ENCODE assay signal across 24 cellular contexts in genomic region chrX:10416424-10416823, GRCh38.
"Had no signal": no experiment of that assay in that cellular context is flagged by ENCODE, and none has a peak within 500 bp of the region (broad histone marks: within the 10 kb centered on the region; RNA-seq: fewer than 3 reads in every experiment).

No MANE protein-coding gene starts in this region.

- H3K27ac Mint-ChIP-seq: mesothelial cell of epicardium; naive thymus-derived CD4-positive, alpha-beta T cell; natural killer cell treated with Interleukin-12 subunit alpha and Interleukin-12 subunit beta and Interleukin-15 and Interleukin-18, amount 100 ng/mL, for 72 hours; stimulated activated memory B cell treated with anti-CD40 and anti-IgM and Interleukin-4, amounts not matched to agents 10 μg/mL and 1 μg/mL and 100 μg/mL, for 72 hours; stimulated activated naive CD8-positive, alpha-beta T cell treated with anti-CD3 and anti-CD28 coated beads, Interleukin-15, amount 100 ng/mL, for 72 hours; type B pancreatic cell had no signal

- H3K27me3 Mint-ChIP-seq: naive thymus-derived CD4-positive, alpha-beta T cell; natural killer cell treated with Interleukin-12 subunit alpha and Interleukin-12 subunit beta and Interleukin-15 and Interleukin-18, amount 100 ng/mL, for 72 hours; stimulated activated memory B cell treated with anti-CD40 and anti-IgM and Interleukin-4, amounts not matched to agents 10 μg/mL and 1 μg/mL and 100 μg/mL, for 72 hours; stimulated activated naive CD8-positive, alpha-beta T cell treated with anti-CD3 and anti-CD28 coated beads, Interleukin-15, amount 100 ng/mL, for 72 hours; type B pancreatic cell had no signal

- H3K4me3 Mint-ChIP-seq: mesothelial cell of epicardium; naive thymus-derived CD4-positive, alpha-beta T cell; natural killer cell treated with Interleukin-12 subunit alpha and Interleukin-12 subunit beta and Interleukin-15 and Interleukin-18, amount 100 ng/mL, for 72 hours; stimulated activated memory B cell treated with anti-CD40 and anti-IgM and Interleukin-4, amounts not matched to agents 10 μg/mL and 1 μg/mL and 100 μg/mL, for 72 hours; stimulated activated naive CD8-positive, alpha-beta T cell treated with anti-CD3 and anti-CD28 coated beads, Interleukin-15, amount 100 ng/mL, for 72 hours; type B pancreatic cell had no signal

- H3K9me3 Mint-ChIP-seq: natural killer cell treated with Interleukin-12 subunit alpha and Interleukin-12 subunit beta and Interleukin-15 and Interleukin-18, amount 100 ng/mL, for 72 hours; stimulated activated memory B cell treated with anti-CD40 and anti-IgM and Interleukin-4, amounts not matched to agents 10 μg/mL and 1 μg/mL and 100 μg/mL, for 72 hours; stimulated activated naive CD8-positive, alpha-beta T cell treated with anti-CD3 and anti-CD28 coated beads, Interleukin-15, amount 100 ng/mL, for 72 hours had no signal

- ATAC-seq: left colon; left lung; lower lobe of right lung; mucosa of descending colon; naive thymus-derived CD4-positive, alpha-beta T cell; natural killer cell treated with Interleukin-12 subunit alpha and Interleukin-12 subunit beta and Interleukin-15 and Interleukin-18, amount 100 ng/mL, for 72 hours; pancreas; psoas muscle; right lobe of liver; stimulated activated memory B cell treated with anti-CD40 and anti-IgM and Interleukin-4, amounts not matched to agents 10 μg/mL and 1 μg/mL and 100 μg/mL, for 72 hours; stimulated activated naive CD8-positive, alpha-beta T cell treated with anti-CD3 and anti-CD28 coated beads, Interleukin-15, amount 100 ng/mL, for 72 hours had no signal

- DNase-seq: hippocampal formation; left colon; left lung; lower lobe of right lung; mammary epithelial cell; mesendoderm; mucosa of descending colon; naive thymus-derived CD4-positive, alpha-beta T cell; pancreas; posterior cingulate gyrus; psoas muscle; right lobe of liver; stimulated activated CD4-positive, alpha-beta T cell treated with anti-CD3 and anti-CD28 coated beads, Interleukin-1b, Interleukin-23, amount 100 ng/mL, for 48 hours; stimulated activated CD4-positive, alpha-beta T cell treated with anti-CD3 and anti-CD28 coated beads, Interleukin-2, amount 100 ng/mL, for 48 hours; stimulated activated CD4-positive, alpha-beta T cell treated with anti-CD3 and anti-CD28 coated beads, Interleukin-4, amount 100 ng/mL, for 4 hours; stimulated activated CD8-positive, alpha-beta memory T cell treated with anti-CD3 and anti-CD28 coated beads, Interleukin-4, amount 100 ng/mL, for 48 hours; stimulated activated naive CD4-positive, alpha-beta T cell treated with Interleukin-2 at 50 U/mL for 16 hours; stimulated activated naive CD8-positive, alpha-beta T cell treated with anti-CD3 and anti-CD28 coated beads, Interleukin-15, amount 100 ng/mL, for 72 hours; substantia nigra; uterus had no signal

- H3K4me1 Mint-ChIP-seq: naive thymus-derived CD4-positive, alpha-beta T cell; stimulated activated memory B cell treated with anti-CD40 and anti-IgM and Interleukin-4, amounts not matched to agents 10 μg/mL and 1 μg/mL and 100 μg/mL, for 72 hours; stimulated activated naive CD8-positive, alpha-beta T cell treated with anti-CD3 and anti-CD28 coated beads, Interleukin-15, amount 100 ng/mL, for 72 hours had no signal

- H3K36me3 Mint-ChIP-seq: mesothelial cell of epicardium; naive thymus-derived CD4-positive, alpha-beta T cell; natural killer cell treated with Interleukin-12 subunit alpha and Interleukin-12 subunit beta and Interleukin-15 and Interleukin-18, amount 100 ng/mL, for 72 hours; stimulated activated memory B cell treated with anti-CD40 and anti-IgM and Interleukin-4, amounts not matched to agents 10 μg/mL and 1 μg/mL and 100 μg/mL, for 72 hours; type B pancreatic cell had no signal
